In genomic region chr15:26260517-26261133, GRCh38 we compare ENCODE assay signal across 8 cellular contexts.
DNase-seq lines count a peak whose midpoint lies in the region; ATAC-seq and TF ChIP-seq lines count a peak whose summit lies in the region.

No MANE protein-coding gene starts in this region.

- TF ChIP-seq POLR2A in uterus (IDR thresholded peaks at IDR 0.05) = no peak

- H3K4me1 ChIP-seq in OCI-LY3 (ENCODE audit: low read length) (no peaks in the 10 kb centered on the region), lower lobe of right lung (no peaks in the 10 kb centered on the region), uterus (no peaks in the 10 kb centered on the region)

- H4K20me1 ChIP-seq in OCI-LY3 (ENCODE audit: insufficient read depth, low read length) = no peaks in the 10 kb centered on the region

- CTCF ChIA-PET in AG04449 (lab: Yijun Ruan, JAX) (interaction anchor here (0.6 to 5.2 kb wide), 30 partner anchors 9 to 753 kb away, joined by 3 to 68 read pairs (median 4); no protein-coding TSS in a partner anchor), GM10248 (lab: Yijun Ruan, JAX) (interaction anchor here (1.1 to 1.2 kb wide), 3 partner anchors 18 to 191 kb away, joined by 3 read pairs; no protein-coding TSS in a partner anchor)

- H3K36me3 ChIP-seq in OCI-LY3 (replicated peaks; ENCODE audit: low read depth, low read length) = no peaks in the 10 kb centered on the region
- no peaks in the 10 kb centered on the region for H3K36me3 ChIP-seq in lower lobe of right lung
- no peaks in the 10 kb centered on the region for H3K36me3 ChIP-seq in uterus

- peak; percentile 59 to 74 for ATAC-seq in lower lobe of right lung

- intact Hi-C loops in lower lobe of right lung (cut with DNase I) (no loop called here), uterus (cut with DNase I; ENCODE audit: low total_unique reads) (no loop called here)

- DNase-seq in AG04449 (ENCODE audit: low read depth, low spot score) (peak; percentile 4), GM10248 (ENCODE audit: extremely low spot score) (no peak), lower lobe of right lung (no peak), uterus (no peak), GF-D8 (lab: John Stamatoyannopoulos, UW) (no peak), DMS79 (lab: John Stamatoyannopoulos, UW) (no peak)

- H3K4me2 ChIP-seq in OCI-LY3 (ENCODE audit: low read length) = no peak overlapping the region

- H3K4me3 ChIP-seq in AG04449 (ENCODE audit: low read depth, low read length) (no peak overlapping the region), OCI-LY3 (ENCODE audit: low read length) (no peak overlapping the region), lower lobe of right lung (no peak overlapping the region), uterus (no peak overlapping the region)

- no peak overlapping the region for H2AFZ ChIP-seq in OCI-LY3 (ENCODE audit: low read depth, low read length)

- peaks cover 0 to 3% (median 0%) of the 10 kb centered on the region in 5 experiments for H3K9me3 Mint-ChIP-seq in brain

- no peaks in the 10 kb centered on the region for H3K79me2 ChIP-seq in OCI-LY3 (ENCODE audit: low read length)

- POLR2A ChIA-PET in AG04449 (lab: Yijun Ruan, JAX) (no interaction called here), GM10248 (lab: Yijun Ruan, JAX) (no interaction called here)

- TF ChIP-seq CTCF in AG04449 (IDR thresholded peaks at IDR 0.05; ENCODE audit: insufficient read depth, low read length, missing control alignments) (peak; percentile 95), GM10248 (IDR thresholded peaks at IDR 0.05; ENCODE audit: control extremely low read depth, extremely low read depth, low read depth, missing control alignments) (peak; percentile 33), OCI-LY3 (IDR thresholded peaks at IDR 0.05; ENCODE audit: low read depth, low read length) (peak; percentile 52), brain (conservative IDR thresholded peaks at IDR 0.05) (peak; percentile 71 to 83), lower lobe of right lung (IDR thresholded peaks at IDR 0.05) (peak; percentile 73), uterus (IDR thresholded peaks at IDR 0.05) (peak; percentile 11 to 37 (median 26))

- no peaks in the 10 kb centered on the region for H3K4me1 Mint-ChIP-seq in brain

- no peak overlapping the region for H3K4me3 Mint-ChIP-seq in brain

- H3K9me3 ChIP-seq in OCI-LY3 (ENCODE audit: insufficient read depth, low read length) (no peaks in the 10 kb centered on the region), lower lobe of right lung (no peaks in the 10 kb centered on the region), uterus (no peaks in the 10 kb centered on the region)

- no peaks in the 10 kb centered on the region for H3K36me3 Mint-ChIP-seq in brain

- H3K27ac Mint-ChIP-seq in brain = peak overlapping the region in 1 of 5 experiments; percentile 92

- no peaks in the 10 kb centered on the region for H3K27me3 ChIP-seq in OCI-LY3 (ENCODE audit: low read depth, low read length)
- H3K27me3 ChIP-seq in lower lobe of right lung (ENCODE audit: low read depth) = no peaks in the 10 kb centered on the region
- H3K27me3 ChIP-seq in uterus = no peaks in the 10 kb centered on the region

- H3K27me3 Mint-ChIP-seq in brain = peaks cover 8% of the 10 kb centered on the region

- no peak overlapping the region for H3K27ac ChIP-seq in OCI-LY3 (ENCODE audit: low read length)
- H3K27ac ChIP-seq in lower lobe of right lung = no peak overlapping the region
- no peak overlapping the region for H3K27ac ChIP-seq in uterus

- H3K9ac ChIP-seq in OCI-LY3 (ENCODE audit: low read length) = no peak overlapping the region

Comparison
In these comparisons a context has a peak if more than half of its experiments do, and no peak if none do; other contexts are left out.
1. CTCF ChIP-seq: peak in every context shown above with its lines; median percentile 95 in AG04449; 77 in brain; 73 in lower lobe of right lung; 52 in OCI-LY3; 33 in GM10248; 26 in uterus.